1 cellular context compared by ENCODE assay signal in genomic region chr12:76341436-76342030, GRCh38.
TF ChIP-seq lines count a peak whose summit lies in the region.

No MANE protein-coding gene starts in this region.

TF ChIP-seq in SK-N-SH, 30 proteins besides CTCF, POLR2A, EP300 and RAD21:
- TF ChIP-seq RFX5 (IDR thresholded peaks at IDR 0.05; ENCODE audit: low read length) (no peak), FOSL2 (IDR thresholded peaks at IDR 0.05; ENCODE audit: borderline replicate concordance, low read depth) (peak; percentile 32; the same call in 1 of the 2 replicates), JUND (IDR thresholded peaks at IDR 0.05) (peak; percentile 6; the same call in 1 of the 2 replicates)
